Comparison of ENCODE assay signal across 1 cellular context in the genomic region with DNA sequence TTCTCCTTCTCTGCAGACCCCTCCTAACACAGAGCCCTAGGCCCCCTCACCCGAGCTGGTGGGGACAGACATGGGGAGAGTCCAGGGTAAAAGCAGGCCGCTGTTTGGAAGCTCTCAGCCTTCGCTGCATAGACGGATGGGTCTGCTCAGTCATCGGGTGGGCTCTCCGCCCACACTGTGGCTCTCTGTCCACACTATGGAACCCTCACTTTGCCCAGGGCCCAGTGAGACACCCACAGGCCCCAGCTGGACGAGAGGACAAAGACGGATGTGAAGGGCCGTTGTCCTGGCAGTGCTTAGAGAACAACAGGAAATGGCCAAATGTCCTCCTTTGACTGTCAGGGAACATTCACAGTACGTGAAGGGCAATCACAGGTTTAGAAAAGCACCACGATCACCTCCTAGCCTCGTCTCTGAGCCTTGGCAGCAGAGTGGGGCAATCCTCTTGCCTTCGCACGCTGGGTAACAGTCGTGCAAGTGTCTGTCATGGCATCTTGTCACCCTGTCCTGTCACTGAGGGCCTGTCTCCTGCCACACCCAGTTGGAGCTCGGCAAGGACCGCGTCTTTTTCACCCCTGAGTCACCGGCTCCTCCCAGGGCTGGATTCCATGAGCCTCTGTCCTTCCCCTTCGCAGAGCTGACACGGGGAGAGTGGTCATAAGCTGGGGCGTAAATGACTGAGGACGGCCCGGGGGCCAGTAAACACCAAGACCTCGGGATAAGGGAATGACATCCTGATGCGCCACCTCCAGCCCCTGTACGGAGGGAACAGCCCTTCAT.
TF ChIP-seq lines count a peak whose summit lies in the region.

No MANE protein-coding gene starts in this region.

TF ChIP-seq in HCT116, 20 proteins besides CTCF, POLR2A, EP300 and RAD21 (continued from another document):
- TF ChIP-seq, protein P1, sequence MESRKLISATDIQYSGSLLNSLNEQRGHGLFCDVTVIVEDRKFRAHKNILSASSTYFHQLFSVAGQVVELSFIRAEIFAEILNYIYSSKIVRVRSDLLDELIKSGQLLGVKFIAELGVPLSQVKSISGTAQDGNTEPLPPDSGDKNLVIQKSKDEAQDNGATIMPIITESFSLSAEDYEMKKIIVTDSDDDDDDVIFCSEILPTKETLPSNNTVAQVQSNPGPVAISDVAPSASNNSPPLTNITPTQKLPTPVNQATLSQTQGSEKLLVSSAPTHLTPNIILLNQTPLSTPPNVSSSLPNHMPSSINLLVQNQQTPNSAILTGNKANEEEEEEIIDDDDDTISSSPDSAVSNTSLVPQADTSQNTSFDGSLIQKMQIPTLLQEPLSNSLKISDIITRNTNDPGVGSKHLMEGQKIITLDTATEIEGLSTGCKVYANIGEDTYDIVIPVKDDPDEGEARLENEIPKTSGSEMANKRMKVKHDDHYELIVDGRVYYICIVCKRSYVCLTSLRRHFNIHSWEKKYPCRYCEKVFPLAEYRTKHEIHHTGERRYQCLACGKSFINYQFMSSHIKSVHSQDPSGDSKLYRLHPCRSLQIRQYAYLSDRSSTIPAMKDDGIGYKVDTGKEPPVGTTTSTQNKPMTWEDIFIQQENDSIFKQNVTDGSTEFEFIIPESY (IDR thresholded peaks at IDR 0.05; ENCODE audit: extremely low read depth, insufficient replicate concordance, low read length) = no peak
- TF ChIP-seq FOSL1 (IDR thresholded peaks at IDR 0.05; ENCODE audit: low read depth) = peak; percentile 83
- TF ChIP-seq, protein P2, sequence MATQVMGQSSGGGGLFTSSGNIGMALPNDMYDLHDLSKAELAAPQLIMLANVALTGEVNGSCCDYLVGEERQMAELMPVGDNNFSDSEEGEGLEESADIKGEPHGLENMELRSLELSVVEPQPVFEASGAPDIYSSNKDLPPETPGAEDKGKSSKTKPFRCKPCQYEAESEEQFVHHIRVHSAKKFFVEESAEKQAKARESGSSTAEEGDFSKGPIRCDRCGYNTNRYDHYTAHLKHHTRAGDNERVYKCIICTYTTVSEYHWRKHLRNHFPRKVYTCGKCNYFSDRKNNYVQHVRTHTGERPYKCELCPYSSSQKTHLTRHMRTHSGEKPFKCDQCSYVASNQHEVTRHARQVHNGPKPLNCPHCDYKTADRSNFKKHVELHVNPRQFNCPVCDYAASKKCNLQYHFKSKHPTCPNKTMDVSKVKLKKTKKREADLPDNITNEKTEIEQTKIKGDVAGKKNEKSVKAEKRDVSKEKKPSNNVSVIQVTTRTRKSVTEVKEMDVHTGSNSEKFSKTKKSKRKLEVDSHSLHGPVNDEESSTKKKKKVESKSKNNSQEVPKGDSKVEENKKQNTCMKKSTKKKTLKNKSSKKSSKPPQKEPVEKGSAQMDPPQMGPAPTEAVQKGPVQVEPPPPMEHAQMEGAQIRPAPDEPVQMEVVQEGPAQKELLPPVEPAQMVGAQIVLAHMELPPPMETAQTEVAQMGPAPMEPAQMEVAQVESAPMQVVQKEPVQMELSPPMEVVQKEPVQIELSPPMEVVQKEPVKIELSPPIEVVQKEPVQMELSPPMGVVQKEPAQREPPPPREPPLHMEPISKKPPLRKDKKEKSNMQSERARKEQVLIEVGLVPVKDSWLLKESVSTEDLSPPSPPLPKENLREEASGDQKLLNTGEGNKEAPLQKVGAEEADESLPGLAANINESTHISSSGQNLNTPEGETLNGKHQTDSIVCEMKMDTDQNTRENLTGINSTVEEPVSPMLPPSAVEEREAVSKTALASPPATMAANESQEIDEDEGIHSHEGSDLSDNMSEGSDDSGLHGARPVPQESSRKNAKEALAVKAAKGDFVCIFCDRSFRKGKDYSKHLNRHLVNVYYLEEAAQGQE (IDR thresholded peaks at IDR 0.05; ENCODE audit: low read depth) = no peak
- no peak for TF ChIP-seq ZNF274 (IDR thresholded peaks at IDR 0.05; ENCODE audit: low read depth, low read length)
- peak; percentile 73 for TF ChIP-seq YY1 (IDR thresholded peaks at IDR 0.05; ENCODE audit: extremely low read depth, insufficient replicate concordance, low read depth, low read length)
- peak; percentile 93 for TF ChIP-seq SIN3A (IDR thresholded peaks at IDR 0.05; ENCODE audit: low read depth)
- TF ChIP-seq TCF7L2 (IDR thresholded peaks at IDR 0.05; ENCODE audit: borderline replicate concordance, extremely low read depth, insufficient read depth, insufficient read length) = no peak
- peak; percentile 77; the same call in 1 of the 2 replicates for TF ChIP-seq CBX3 (IDR thresholded peaks at IDR 0.05; ENCODE audit: low read depth)
- no peak for TF ChIP-seq ZFX (IDR thresholded peaks at IDR 0.05)
- peak; percentile 73 for TF ChIP-seq JUND (IDR thresholded peaks at IDR 0.05)
- no peak for TF ChIP-seq SRF (IDR thresholded peaks at IDR 0.05; ENCODE audit: low read depth)
- no peak for TF ChIP-seq CEBPB (IDR thresholded peaks at IDR 0.05; ENCODE audit: low read depth)
- no peak for TF ChIP-seq EGR1 (IDR thresholded peaks at IDR 0.05; ENCODE audit: low read depth)
- no peak for TF ChIP-seq EZH2phosphoT487 (IDR thresholded peaks at IDR 0.05; ENCODE audit: borderline replicate concordance)
